In the genomic region with DNA sequence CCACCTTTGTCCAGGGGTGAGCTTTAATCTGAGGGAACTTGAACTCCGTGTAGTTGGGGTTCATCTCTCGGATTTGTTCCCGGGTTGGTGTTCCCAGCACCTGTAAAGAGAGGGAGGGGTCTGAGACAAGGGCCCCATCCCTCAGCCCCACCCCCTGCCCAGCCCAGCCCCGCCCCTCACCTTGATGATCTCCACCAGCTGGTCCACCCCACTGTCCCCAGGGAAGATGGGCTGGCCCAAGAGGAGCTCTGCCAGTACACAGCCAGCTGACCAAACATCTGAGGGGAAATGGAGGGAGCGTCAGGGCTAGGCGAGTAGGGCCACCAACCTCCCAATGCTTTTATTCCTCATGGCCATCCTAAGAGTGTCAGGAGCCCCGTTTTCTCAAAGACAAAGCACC, we compare ENCODE assay signal across 1 cellular context.
TF ChIP-seq lines count a peak whose summit lies in the region.

No MANE protein-coding gene starts in this region.

TF ChIP-seq in K562, 482 proteins besides CTCF, POLR2A, EP300 and RAD21:
- TF ChIP-seq MBD2 (IDR thresholded peaks at IDR 0.05; ENCODE audit: borderline replicate concordance, low read depth) = no peak
- no peak for TF ChIP-seq NCOA1 (IDR thresholded peaks at IDR 0.05; ENCODE audit: low read depth)
- no peak for TF ChIP-seq ARID4B (CRISPR knock-in tag; IDR thresholded peaks at IDR 0.05)
- no peak for TF ChIP-seq LCOR (CRISPR knock-in tag; IDR thresholded peaks at IDR 0.05)
- TF ChIP-seq, protein P1, sequence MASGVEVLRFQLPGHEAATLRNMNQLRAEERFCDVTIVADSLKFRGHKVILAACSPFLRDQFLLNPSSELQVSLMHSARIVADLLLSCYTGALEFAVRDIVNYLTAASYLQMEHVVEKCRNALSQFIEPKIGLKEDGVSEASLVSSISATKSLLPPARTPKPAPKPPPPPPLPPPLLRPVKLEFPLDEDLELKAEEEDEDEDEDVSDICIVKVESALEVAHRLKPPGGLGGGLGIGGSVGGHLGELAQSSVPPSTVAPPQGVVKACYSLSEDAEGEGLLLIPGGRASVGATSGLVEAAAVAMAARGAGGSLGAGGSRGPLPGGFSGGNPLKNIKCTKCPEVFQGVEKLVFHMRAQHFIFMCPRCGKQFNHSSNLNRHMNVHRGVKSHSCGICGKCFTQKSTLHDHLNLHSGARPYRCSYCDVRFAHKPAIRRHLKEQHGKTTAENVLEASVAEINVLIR (CRISPR knock-in tag; IDR thresholded peaks at IDR 0.05) = no peak
- TF ChIP-seq, protein P2, sequence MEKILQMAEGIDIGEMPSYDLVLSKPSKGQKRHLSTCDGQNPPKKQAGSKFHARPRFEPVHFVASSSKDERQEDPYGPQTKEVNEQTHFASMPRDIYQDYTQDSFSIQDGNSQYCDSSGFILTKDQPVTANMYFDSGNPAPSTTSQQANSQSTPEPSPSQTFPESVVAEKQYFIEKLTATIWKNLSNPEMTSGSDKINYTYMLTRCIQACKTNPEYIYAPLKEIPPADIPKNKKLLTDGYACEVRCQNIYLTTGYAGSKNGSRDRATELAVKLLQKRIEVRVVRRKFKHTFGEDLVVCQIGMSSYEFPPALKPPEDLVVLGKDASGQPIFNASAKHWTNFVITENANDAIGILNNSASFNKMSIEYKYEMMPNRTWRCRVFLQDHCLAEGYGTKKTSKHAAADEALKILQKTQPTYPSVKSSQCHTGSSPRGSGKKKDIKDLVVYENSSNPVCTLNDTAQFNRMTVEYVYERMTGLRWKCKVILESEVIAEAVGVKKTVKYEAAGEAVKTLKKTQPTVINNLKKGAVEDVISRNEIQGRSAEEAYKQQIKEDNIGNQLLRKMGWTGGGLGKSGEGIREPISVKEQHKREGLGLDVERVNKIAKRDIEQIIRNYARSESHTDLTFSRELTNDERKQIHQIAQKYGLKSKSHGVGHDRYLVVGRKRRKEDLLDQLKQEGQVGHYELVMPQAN (IDR thresholded peaks at IDR 0.05; ENCODE audit: borderline replicate concordance) = no peak
- TF ChIP-seq SRSF1 (IDR thresholded peaks at IDR 0.05; ENCODE audit: low read depth, low read length) = no peak
- TF ChIP-seq MAFK (IDR thresholded peaks at IDR 0.05; ENCODE audit: low read length) = no peak
- no peak for TF ChIP-seq ZFX (CRISPR knock-in tag; IDR thresholded peaks at IDR 0.05)
- TF ChIP-seq PHB (CRISPR knock-in tag; IDR thresholded peaks at IDR 0.05) = no peak
- TF ChIP-seq GATAD2A (IDR thresholded peaks at IDR 0.05) = no peak
- TF ChIP-seq PRDM10 (IDR thresholded peaks at IDR 0.05; ENCODE audit: partially characterized antibody) = peak; percentile 13
- TF ChIP-seq, protein P3, sequence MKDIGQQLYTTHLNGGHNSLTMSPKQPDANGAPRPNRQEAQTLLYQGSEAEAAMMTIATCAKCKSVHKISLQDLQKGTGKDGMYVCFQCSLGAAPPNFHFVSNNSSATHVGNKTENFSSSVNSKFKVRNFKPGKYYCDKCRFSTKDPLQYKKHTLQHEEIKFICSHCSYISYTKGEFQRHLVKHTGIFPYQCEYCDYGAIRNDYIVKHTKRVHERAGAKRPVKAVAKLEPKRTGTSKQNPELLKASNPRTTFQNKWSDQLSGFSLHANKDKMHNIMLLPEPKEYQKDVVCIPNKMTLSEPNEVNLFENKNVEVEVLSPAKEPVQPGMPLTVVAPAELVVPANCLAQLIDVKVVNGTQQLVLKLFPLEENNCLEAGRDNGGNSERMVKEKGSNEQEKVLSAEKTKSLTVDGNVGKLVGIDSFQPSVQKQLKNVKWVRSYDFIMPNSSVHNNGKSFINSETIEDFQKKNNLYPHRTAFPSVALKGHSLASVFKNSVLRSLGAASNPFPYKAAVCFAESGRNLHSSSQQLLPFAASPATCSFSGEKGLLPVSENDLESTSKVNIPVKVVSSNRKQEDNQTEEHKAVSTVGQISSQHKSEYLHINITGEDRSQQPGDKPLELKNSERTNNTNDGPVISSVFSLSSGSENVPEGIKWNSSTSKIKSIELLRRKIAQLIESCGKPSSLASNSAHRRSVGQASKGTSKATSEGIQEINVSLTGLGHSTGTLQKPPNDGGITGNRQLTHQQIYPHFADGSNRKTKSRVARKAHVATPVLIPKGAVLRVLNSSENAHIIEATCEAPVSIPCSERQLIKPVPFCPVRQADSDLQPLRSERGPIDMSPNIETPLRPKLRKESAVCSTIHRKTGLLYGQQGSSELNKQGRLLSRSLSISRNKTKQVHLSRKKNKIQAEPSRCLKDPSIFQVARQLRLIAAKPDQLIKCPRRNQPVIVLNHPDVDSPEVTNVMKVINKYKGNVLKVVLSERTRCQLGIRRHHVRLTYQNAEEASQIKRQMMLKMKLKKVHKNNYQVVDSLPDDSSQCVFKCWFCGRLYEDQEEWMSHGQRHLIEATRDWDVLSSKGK (CRISPR knock-in tag; IDR thresholded peaks at IDR 0.05) = no peak
- TF ChIP-seq ATF3 (IDR thresholded peaks at IDR 0.05) = no peak
- no peak for TF ChIP-seq ATF3 (CRISPR knock-in tag; conservative IDR thresholded peaks at IDR 0.05)
- peak; percentile 30; the same call in 1 of the 2 replicates for TF ChIP-seq TFAP4 (CRISPR knock-in tag; IDR thresholded peaks at IDR 0.05; ENCODE audit: borderline replicate concordance)
- no peak for TF ChIP-seq ZNF431 (CRISPR knock-in tag; IDR thresholded peaks at IDR 0.05)
- no peak for TF ChIP-seq TAF7 (tag; IDR thresholded peaks at IDR 0.05)
